In the genomic region with DNA sequence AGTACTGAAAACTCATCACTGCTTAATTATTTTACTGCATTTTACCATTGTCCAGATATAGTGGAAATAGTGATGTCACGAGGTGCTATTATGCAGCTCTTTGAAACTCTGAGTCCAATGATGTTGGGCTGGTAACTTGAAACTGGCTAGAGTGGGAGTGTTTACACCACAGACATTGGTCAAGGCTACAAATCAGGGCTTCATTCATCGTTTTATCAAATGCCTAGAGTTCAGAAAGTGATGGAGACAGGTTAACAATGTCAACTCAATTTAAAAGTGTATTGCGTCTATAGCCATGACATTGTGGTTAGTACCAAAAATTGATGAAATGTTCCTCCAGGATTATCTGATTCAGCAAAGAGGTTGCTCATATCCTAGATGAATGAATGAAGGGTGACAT, we compare ENCODE assay signal across 31 cellular contexts. TPM values are rescaled to one million over a fixed set of nuclear protein-coding genes. Genes with fewer than 3 reads are reported as not detected.
"Had no signal": no experiment of that assay in that cellular context is flagged by ENCODE, and none has a peak within 500 bp of the region (broad histone marks: within the 10 kb centered on the region; RNA-seq: fewer than 3 reads in every experiment).

No MANE protein-coding gene starts in this region.

- DNase-seq: stimulated activated CD4-positive, alpha-beta T cell treated with anti-CD3 and anti-CD28 coated beads, Interleukin-2, amount 100 ng/mL, for 48 hours; stimulated activated CD4-positive, alpha-beta T cell treated with anti-CD3 and anti-CD28 coated beads, Interleukin-4, amount 100 ng/mL, for 1 hour; stimulated activated CD4-positive, alpha-beta T cell treated with anti-CD3 and anti-CD28 coated beads, Interleukin-4, amount 100 ng/mL, for 24 hours; stimulated activated CD4-positive, alpha-beta T cell treated with anti-CD3 and anti-CD28 coated beads, Interleukin-4, amount 100 ng/mL, for 4 hours; stimulated activated CD8-positive, alpha-beta memory T cell treated with anti-CD3 and anti-CD28 coated beads, Interleukin-4, amount 100 ng/mL, for 48 hours; stimulated activated naive B cell treated with anti-CD40 and anti-IgM and Interleukin-4, amounts not matched to agents 10 μg/mL and 1 μg/mL and 100 μg/mL, for 72 hours; stimulated activated naive CD4-positive, alpha-beta T cell; stimulated activated naive CD4-positive, alpha-beta T cell treated with Interleukin-2 at 50 U/mL for 16 hours; stimulated activated naive CD8-positive, alpha-beta T cell treated with anti-CD3 and anti-CD28 coated beads, Interleukin-15, amount 100 ng/mL, for 72 hours; stimulated activated naive CD8-positive, alpha-beta T cell treated with anti-CD3 and anti-CD28 coated beads, Interleukin-15, Interleukin-2, amounts not matched to agents 100 U/mL and 50 U/mL, for 24 hours; stomach; substantia nigra; testis; thyroid gland; tibial artery; transverse colon; trophoblast cell; upper lobe of left lung; upper lobe of right lung; uterus had no signal

- H3K27me3 ChIP-seq: testis, thyroid gland, upper lobe of left lung, uterus, vagina had no signal

- H3K36me3 Mint-ChIP-seq: stimulated activated effector memory CD8-positive, alpha-beta T cell treated with anti-CD3 and anti-CD28 coated beads, Interleukin-12 subunit alpha, Interleukin-12 subunit beta, amount 100 ng/mL, for 72 hours; stimulated activated memory B cell treated with anti-CD40 and anti-IgM and Interleukin-4, amounts not matched to agents 10 μg/mL and 1 μg/mL and 100 μg/mL, for 72 hours; stimulated activated naive B cell treated with anti-CD40 and anti-IgM and Interleukin-4, amounts not matched to agents 10 μg/mL and 1 μg/mL and 100 μg/mL, for 72 hours; type B pancreatic cell had no signal

- H3K4me3 ChIP-seq: stomach, suprapubic skin, testis, thoracic aorta, thyroid gland, tibial artery, tibial nerve, transverse colon, upper lobe of left lung, upper lobe of right lung, uterus, vagina had no signal

- H3K27ac Mint-ChIP-seq: stimulated activated effector memory CD8-positive, alpha-beta T cell treated with anti-CD3 and anti-CD28 coated beads, Interleukin-12 subunit alpha, Interleukin-12 subunit beta, amount 100 ng/mL, for 72 hours; stimulated activated memory B cell treated with anti-CD40 and anti-IgM and Interleukin-4, amounts not matched to agents 10 μg/mL and 1 μg/mL and 100 μg/mL, for 72 hours; stimulated activated naive B cell treated with anti-CD40 and anti-IgM and Interleukin-4, amounts not matched to agents 10 μg/mL and 1 μg/mL and 100 μg/mL, for 72 hours; stimulated activated naive CD8-positive, alpha-beta T cell treated with anti-CD3 and anti-CD28 coated beads, Interleukin-15, amount 100 ng/mL, for 72 hours; stimulated activated naive CD8-positive, alpha-beta T cell treated with anti-CD3 and anti-CD28 coated beads, Interleukin-15, Interleukin-2, amounts not matched to agents 100 ng/mL and 50 ng/mL, for 24 hours; type B pancreatic cell had no signal

- H3K4me1 ChIP-seq: testis, uterus had no signal

- H3K36me3 ChIP-seq: stomach, suprapubic skin, thoracic aorta, thyroid gland, tibial artery, tibial nerve, transverse colon, upper lobe of left lung, upper lobe of right lung, uterus, vagina had no signal

- H3K9me3 Mint-ChIP-seq: stimulated activated effector memory CD8-positive, alpha-beta T cell treated with anti-CD3 and anti-CD28 coated beads, Interleukin-12 subunit alpha, Interleukin-12 subunit beta, amount 100 ng/mL, for 72 hours; stimulated activated memory B cell treated with anti-CD40 and anti-IgM and Interleukin-4, amounts not matched to agents 10 μg/mL and 1 μg/mL and 100 μg/mL, for 72 hours; stimulated activated naive B cell treated with anti-CD40 and anti-IgM and Interleukin-4, amounts not matched to agents 10 μg/mL and 1 μg/mL and 100 μg/mL, for 72 hours; stimulated activated naive CD8-positive, alpha-beta T cell treated with anti-CD3 and anti-CD28 coated beads, Interleukin-15, amount 100 ng/mL, for 72 hours; stimulated activated naive CD8-positive, alpha-beta T cell treated with anti-CD3 and anti-CD28 coated beads, Interleukin-15, Interleukin-2, amounts not matched to agents 100 ng/mL and 50 ng/mL, for 24 hours; type B pancreatic cell had no signal

- H3K9me3 ChIP-seq: stomach, suprapubic skin, testis, thoracic aorta, thyroid gland, tibial artery, tibial nerve, transverse colon, upper lobe of left lung, upper lobe of right lung, uterus, vagina had no signal

- H3K27ac ChIP-seq: stomach, suprapubic skin, testis, thoracic aorta, thyroid gland, tibial artery, tibial nerve, transverse colon, upper lobe of left lung, upper lobe of right lung, uterus, vagina had no signal

- FAIRE-seq: urothelium cell line had no signal

- ATAC-seq: stimulated activated effector memory CD8-positive, alpha-beta T cell treated with anti-CD3 and anti-CD28 coated beads, Interleukin-12 subunit alpha, Interleukin-12 subunit beta, amount 100 ng/mL, for 72 hours; stimulated activated memory B cell treated with anti-CD40 and anti-IgM and Interleukin-4, amounts not matched to agents 10 μg/mL and 1 μg/mL and 100 μg/mL, for 72 hours; stimulated activated naive B cell treated with anti-CD40 and anti-IgM and Interleukin-4, amounts not matched to agents 10 μg/mL and 1 μg/mL and 100 μg/mL, for 72 hours; stimulated activated naive CD8-positive, alpha-beta T cell treated with anti-CD3 and anti-CD28 coated beads, Interleukin-15, amount 100 ng/mL, for 72 hours; stimulated activated naive CD8-positive, alpha-beta T cell treated with anti-CD3 and anti-CD28 coated beads, Interleukin-15, Interleukin-2, amounts not matched to agents 100 U/mL and 50 U/mL, for 24 hours; upper lobe of right lung had no signal

- H3K4me3 Mint-ChIP-seq: stimulated activated effector memory CD8-positive, alpha-beta T cell treated with anti-CD3 and anti-CD28 coated beads, Interleukin-12 subunit alpha, Interleukin-12 subunit beta, amount 100 ng/mL, for 72 hours; stimulated activated memory B cell treated with anti-CD40 and anti-IgM and Interleukin-4, amounts not matched to agents 10 μg/mL and 1 μg/mL and 100 μg/mL, for 72 hours; stimulated activated naive B cell treated with anti-CD40 and anti-IgM and Interleukin-4, amounts not matched to agents 10 μg/mL and 1 μg/mL and 100 μg/mL, for 72 hours; stimulated activated naive CD8-positive, alpha-beta T cell treated with anti-CD3 and anti-CD28 coated beads, Interleukin-15, amount 100 ng/mL, for 72 hours; stimulated activated naive CD8-positive, alpha-beta T cell treated with anti-CD3 and anti-CD28 coated beads, Interleukin-15, Interleukin-2, amounts not matched to agents 100 ng/mL and 50 ng/mL, for 24 hours; type B pancreatic cell had no signal

RNA-seq across cellular contexts. Expression of a gene that starts 12.7 kb away (rescaled TPM):
- total RNA-seq: subcutaneous adipose tissue, temporal lobe, thyroid gland, tibial nerve, upper lobe of left lung, upper lobe of right lung had no signal

RNA-seq across cellular contexts. Expression of a gene that starts 31.3 kb away (rescaled TPM):
- total RNA-seq: stomach, subcutaneous adipose tissue, temporal lobe, thoracic aorta, thyroid gland, tibial nerve, transverse colon, upper lobe of left lung, upper lobe of right lung, uterus had no signal
